ENCODE assay signal across 22 cellular contexts in the genomic region with DNA sequence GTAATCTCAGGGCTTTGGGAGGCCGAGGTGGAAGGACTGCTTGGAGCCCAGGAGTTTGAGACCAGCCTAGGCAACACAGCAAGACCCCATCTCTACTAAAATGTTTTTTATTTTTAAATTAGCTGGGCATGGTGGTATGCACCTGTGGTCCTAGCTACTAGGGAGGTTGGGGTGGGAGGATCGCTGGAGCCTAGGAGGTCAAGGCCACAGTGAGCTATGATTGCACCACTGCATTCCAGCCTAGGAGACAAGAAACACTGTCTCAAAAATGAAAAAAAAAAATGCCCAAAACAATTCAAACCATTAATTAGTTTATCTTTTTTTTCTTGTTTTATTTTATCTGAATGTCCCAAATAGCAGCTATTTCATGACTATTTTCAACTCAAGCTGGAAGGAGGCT.
DNase-seq lines count a peak whose midpoint lies in the region; ATAC-seq and TF ChIP-seq lines count a peak whose summit lies in the region.
"Had no signal": no experiment of that assay in that cellular context is flagged by ENCODE, and none has a peak within 500 bp of the region (broad histone marks: within the 10 kb centered on the region; RNA-seq: fewer than 3 reads in every experiment).

No MANE protein-coding gene starts in this region.

- no peak for ATAC-seq in stimulated activated naive CD8-positive, alpha-beta T cell treated with anti-CD3 and anti-CD28 coated beads, Interleukin-15, Interleukin-2, amounts not matched to agents 100 U/mL and 50 U/mL, for 24 hours
- no peak for ATAC-seq in naive thymus-derived CD8-positive, alpha-beta T cell
- ATAC-seq in HG03432 (IDR thresholded peaks at IDR 0.05; ENCODE audit: unreplicated experiment), result no peak
- ATAC-seq in GM19035 (IDR thresholded peaks at IDR 0.05; ENCODE audit: unreplicated experiment), result no peak
- ATAC-seq: activated CD4-positive, alpha-beta T cell treated with anti-CD3 and anti-CD28 coated beads for 36 hours had no signal

- H3K4me3 Mint-ChIP-seq in stimulated activated naive CD8-positive, alpha-beta T cell treated with anti-CD3 and anti-CD28 coated beads, Interleukin-15, Interleukin-2, amounts not matched to agents 100 ng/mL and 50 ng/mL, for 24 hours, result no peak overlapping the region
- no peak overlapping the region for H3K4me3 Mint-ChIP-seq in naive thymus-derived CD8-positive, alpha-beta T cell
- H3K4me3 Mint-ChIP-seq in type B pancreatic cell, result no peak overlapping the region
- H3K4me3 Mint-ChIP-seq: activated CD4-positive, alpha-beta T cell treated with anti-CD3 and anti-CD28 coated beads for 36 hours had no signal

- H3K27me3 ChIP-seq in adipocyte (replicated peaks; ENCODE audit: control insufficient read depth, insufficient read depth, low read length), result no peaks in the 10 kb centered on the region
- H3K27me3 ChIP-seq: BE2C had no signal

- no peaks in the 10 kb centered on the region for H3K27me3 Mint-ChIP-seq in stimulated activated naive CD8-positive, alpha-beta T cell treated with anti-CD3 and anti-CD28 coated beads, Interleukin-15, Interleukin-2, amounts not matched to agents 100 ng/mL and 50 ng/mL, for 24 hours
- H3K27me3 Mint-ChIP-seq in naive thymus-derived CD8-positive, alpha-beta T cell, result no peaks in the 10 kb centered on the region
- H3K27me3 Mint-ChIP-seq in type B pancreatic cell, result no peaks in the 10 kb centered on the region
- H3K27me3 Mint-ChIP-seq: activated CD4-positive, alpha-beta T cell treated with anti-CD3 and anti-CD28 coated beads for 36 hours had no signal

- no peak for TF ChIP-seq CTCF in type B pancreatic cell (conservative IDR thresholded peaks at IDR 0.05)

- peaks cover 6% of the 10 kb centered on the region for H3K36me3 ChIP-seq in adipocyte (ENCODE audit: control insufficient read depth, insufficient read depth, low read length, severe bottlenecking)

- H3K9me3 ChIP-seq in adipocyte (ENCODE audit: control insufficient read depth, low read length), result no peaks in the 10 kb centered on the region
- H3K9me3 ChIP-seq: BE2C, prostate gland had no signal

- no peak overlapping the region for H3K4me3 ChIP-seq in adipocyte (ENCODE audit: low read length)
- H3K4me3 ChIP-seq: lung, prostate gland had no signal

- H3K27ac Mint-ChIP-seq in stimulated activated naive CD8-positive, alpha-beta T cell treated with anti-CD3 and anti-CD28 coated beads, Interleukin-15, Interleukin-2, amounts not matched to agents 100 ng/mL and 50 ng/mL, for 24 hours, result peak overlapping the region; percentile 50
- peak overlapping the region in 7 of 10 donors; percentile 28 to 99 (median 94) for H3K27ac Mint-ChIP-seq in naive thymus-derived CD8-positive, alpha-beta T cell
- H3K27ac Mint-ChIP-seq in type B pancreatic cell, result no peak overlapping the region

- H3K4me1 Mint-ChIP-seq in stimulated activated naive CD8-positive, alpha-beta T cell treated with anti-CD3 and anti-CD28 coated beads, Interleukin-15, Interleukin-2, amounts not matched to agents 100 ng/mL and 50 ng/mL, for 24 hours (ENCODE audit: low read depth), result peaks cover 66% of the 10 kb centered on the region
- H3K4me1 Mint-ChIP-seq in naive thymus-derived CD8-positive, alpha-beta T cell, result peaks cover 22 to 62% (median 57%) of the 10 kb centered on the region in 4 donors
- H3K4me1 Mint-ChIP-seq in type B pancreatic cell (ENCODE audit: unreplicated experiment), result peaks cover 27% of the 10 kb centered on the region

- DNase-seq in stimulated activated naive CD8-positive, alpha-beta T cell treated with anti-CD3 and anti-CD28 coated beads, Interleukin-15, Interleukin-2, amounts not matched to agents 100 U/mL and 50 U/mL, for 24 hours, result no peak
- DNase-seq in adipocyte (ENCODE audit: low read depth), result no peak
- DNase-seq in naive thymus-derived CD8-positive, alpha-beta T cell, result no peak
- DNase-seq in GF-D8 (lab: John Stamatoyannopoulos, UW), result no peak
- no peak for DNase-seq in type B pancreatic cell (ENCODE audit: extremely low spot score, unreplicated experiment)
- DNase-seq: activated CD4-positive, alpha-beta T cell treated with anti-CD3 and anti-CD28 coated beads for 36 hours; activated CD8-positive, alpha-beta memory T cell treated with anti-CD3 and anti-CD28 coated beads, Interleukin-2, amount 50 U/mL, for 4 hours; activated gamma-delta T cell treated with Interleukin-2 at 50 U/mL for 16 hours; BE2C; Calu3; central memory CD4-positive, alpha-beta T cell; HCEC 1CT; kidney glomerular epithelial cell; NCI-H1105; NCI-H2227 treated with DMSO at 0.1 percent for 48 hours; NCI-H69; stimulated activated CD8-positive, alpha-beta memory T cell treated with anti-CD3 and anti-CD28 coated beads, Interleukin-4, amount 100 ng/mL, for 48 hours had no signal

- peaks cover 32% of the 10 kb centered on the region for H3K4me1 ChIP-seq in adipocyte (ENCODE audit: control insufficient read depth, insufficient read depth, low read length)
- H3K4me1 ChIP-seq: BE2C had no signal

- POLR2A ChIA-PET in naive thymus-derived CD8-positive, alpha-beta T cell (lab: Charles Lee), result interaction anchor here (0.7 kb wide), 1 partner anchor 157 kb away, joined by 4 read pairs; no protein-coding TSS in a partner anchor

- H3K36me3 Mint-ChIP-seq in stimulated activated naive CD8-positive, alpha-beta T cell treated with anti-CD3 and anti-CD28 coated beads, Interleukin-15, Interleukin-2, amounts not matched to agents 100 ng/mL and 50 ng/mL, for 24 hours (ENCODE audit: low read depth), result peaks cover 21% of the 10 kb centered on the region
- H3K36me3 Mint-ChIP-seq in naive thymus-derived CD8-positive, alpha-beta T cell, result peaks cover 0 to 11% (median 9%) of the 10 kb centered on the region in 3 donors
- H3K36me3 Mint-ChIP-seq in type B pancreatic cell, result peaks cover 21% of the 10 kb centered on the region

- no peaks in the 10 kb centered on the region for H3K9me3 Mint-ChIP-seq in stimulated activated naive CD8-positive, alpha-beta T cell treated with anti-CD3 and anti-CD28 coated beads, Interleukin-15, Interleukin-2, amounts not matched to agents 100 ng/mL and 50 ng/mL, for 24 hours
- no peaks in the 10 kb centered on the region for H3K9me3 Mint-ChIP-seq in naive thymus-derived CD8-positive, alpha-beta T cell
- H3K9me3 Mint-ChIP-seq in type B pancreatic cell, result no peaks in the 10 kb centered on the region

- peak overlapping the region; percentile 4 for H3K9ac ChIP-seq in adipocyte (ENCODE audit: low read length)
